Comparison of ENCODE assay signal across 8 cellular contexts in genomic region chr6:30907758-30908591, GRCh38.
A peak's percentile ranks its signal among the peaks of the same experiment; 100 is the strongest.
DNase-seq lines count a peak whose midpoint lies in the region; ATAC-seq lines count a peak whose summit lies in the region.

TSS of gene GTF2H4 (plus strand) at chr6:30908207.

- no peaks in the 10 kb centered on the region for H4K20me1 ChIP-seq in BLaER1

- H3K4me2 ChIP-seq in BLaER1, result peak within 1 kb of the TSS; percentile 92

- DNase-seq in NCI-H748 (lab: John Stamatoyannopoulos, UW; ENCODE audit: unreplicated experiment), result peak; percentile 100
- DNase-seq in activated CD4-positive, alpha-beta T cell treated with anti-CD3 and anti-CD28 coated beads, Interleukin-2, amount 50 U/mL, for 1 hour, result peak; percentile 95
- DNase-seq in cortex of kidney (lab: John Stamatoyannopoulos, UW), result peak; percentile 77
- DNase-seq in left kidney (ENCODE audit: low read depth, low spot score), result peak; percentile 100
- DNase-seq in stimulated activated CD4-positive, alpha-beta T cell treated with anti-CD3 and anti-CD28 coated beads, Interleukin-2, amount 100 ng/mL, for 24 hours, result peak; percentile 95

- H3K36me3 ChIP-seq in BLaER1, result peaks cover 39% of the 10 kb centered on the region

- ATAC-seq in GM19351 (IDR thresholded peaks at IDR 0.05; ENCODE audit: unreplicated experiment), result peak; percentile 95
- peak; percentile 96 for ATAC-seq in HG03521 (IDR thresholded peaks at IDR 0.05; ENCODE audit: unreplicated experiment)

- peak within 1 kb of the TSS; percentile 87 for H3K9ac ChIP-seq in BLaER1

- peaks cover 23% of the 10 kb centered on the region for H3K4me1 ChIP-seq in BLaER1

- H3K27ac ChIP-seq in BLaER1, result peak within 1 kb of the TSS; percentile 76

- H3K9me3 ChIP-seq in BLaER1, result no peaks in the 10 kb centered on the region

- peak within 1 kb of the TSS; percentile 84 for H3K4me3 ChIP-seq in BLaER1

- no peaks in the 10 kb centered on the region for H3K27me3 ChIP-seq in BLaER1

Comparison
In these comparisons a context has a peak if more than half of its experiments do, and no peak if none do; other contexts are left out.
1. Peak in every context shown above with its lines: DNase-seq, ATAC-seq, H3K4me3 ChIP-seq and H3K27ac ChIP-seq.